8 cellular contexts compared by ENCODE assay signal in genomic region chr1:171434717-171435346, GRCh38. TPM values are rescaled to one million over a fixed set of nuclear protein-coding genes. Genes with fewer than 3 reads are reported as not detected.
DNase-seq lines count a peak whose midpoint lies in the region; ATAC-seq, FAIRE-seq and TF ChIP-seq lines count a peak whose summit lies in the region.

No MANE protein-coding gene starts in this region.

- peak overlapping the region; percentile 80 for H3K27ac ChIP-seq in osteoblast (ENCODE audit: low read depth, low read length)
- H3K27ac ChIP-seq in Karpas-422 (ENCODE audit: low read length) = no peak overlapping the region

- FAIRE-seq in bronchial epithelial cell (lab: Jason Lieb, UNC) = no peak

- TF ChIP-seq CTCF in bronchial epithelial cell (IDR thresholded peaks at IDR 0.05; ENCODE audit: insufficient read depth, low read length, severe bottlenecking) (no peak), osteoblast (IDR thresholded peaks at IDR 0.05; ENCODE audit: extremely low read depth, low read depth, low read length) (no peak)

- no peaks in the 10 kb centered on the region for H3K9me3 ChIP-seq in osteoblast (ENCODE audit: low read depth, low read length)
- no peaks in the 10 kb centered on the region for H3K9me3 ChIP-seq in Karpas-422 (ENCODE audit: low read length)

- H3K27me3 ChIP-seq in bronchial epithelial cell (ENCODE audit: control insufficient read depth, insufficient read depth, low read length) = no peaks in the 10 kb centered on the region
- no peaks in the 10 kb centered on the region for H3K27me3 ChIP-seq in osteoblast (ENCODE audit: insufficient read depth, low read length)
- no peaks in the 10 kb centered on the region for H3K27me3 ChIP-seq in Karpas-422 (ENCODE audit: low read length)

- H3K9me2 ChIP-seq in Karpas-422 (replicated peaks; ENCODE audit: insufficient read depth, low read length) = no peaks in the 10 kb centered on the region

- H3K79me2 ChIP-seq in osteoblast (ENCODE audit: insufficient read depth, low read length) (no peaks in the 10 kb centered on the region), Karpas-422 (ENCODE audit: low read length) (no peaks in the 10 kb centered on the region)

- DNase-seq in GM03348 (ENCODE audit: low spot score) = peak; percentile 63
- peak; percentile 43 to 53 for DNase-seq in NOMO-1 (lab: John Stamatoyannopoulos, UW; ENCODE audit: unreplicated experiment in 2 of 2)
- DNase-seq in bronchial epithelial cell (ENCODE audit: low read depth) = peak; percentile 95
- DNase-seq in osteoblast (ENCODE audit: insufficient read length, low spot score, missing footprints) = peak; percentile 39
- DNase-seq in Karpas-422 = no peak
- DNase-seq in amniotic stem cell (lab: John Stamatoyannopoulos, UW) = no peak
- no peak for DNase-seq in NAMALWA (ENCODE audit: low spot score)

- no peak overlapping the region for H3K4me3 ChIP-seq in bronchial epithelial cell (ENCODE audit: low read depth, low read length)
- peak overlapping the region; percentile 47 for H3K4me3 ChIP-seq in osteoblast (ENCODE audit: insufficient read depth, low read length)
- no peak overlapping the region for H3K4me3 ChIP-seq in Karpas-422 (ENCODE audit: low read length)

- H3K36me3 ChIP-seq in bronchial epithelial cell (ENCODE audit: control insufficient read depth, insufficient read depth, low read length) (no peaks in the 10 kb centered on the region), osteoblast (ENCODE audit: insufficient read depth, low read length) (no peaks in the 10 kb centered on the region), Karpas-422 (ENCODE audit: insufficient read depth, low read length) (no peaks in the 10 kb centered on the region)

- peak overlapping the region; percentile 77 for H3K4me2 ChIP-seq in osteoblast (ENCODE audit: insufficient read depth, low read length)
- H3K4me2 ChIP-seq in Karpas-422 (ENCODE audit: low read depth, low read length, poor library complexity, severe bottlenecking) = no peak overlapping the region

- no peak for ATAC-seq in HG02970 (IDR thresholded peaks at IDR 0.05; ENCODE audit: low FRiP score, unreplicated experiment)

- H2AFZ ChIP-seq in osteoblast (ENCODE audit: low read length) (peak overlapping the region; percentile 73), Karpas-422 (ENCODE audit: low read length) (no peak overlapping the region)

- no peak overlapping the region for H3K9ac ChIP-seq in Karpas-422 (ENCODE audit: low read length)

- H4K20me1 ChIP-seq in osteoblast (ENCODE audit: insufficient read depth, low read length) (no peaks in the 10 kb centered on the region), Karpas-422 (ENCODE audit: insufficient read depth, low read depth, low read length) (no peaks in the 10 kb centered on the region)

- H3K4me1 ChIP-seq in osteoblast (ENCODE audit: insufficient read depth, low read length) (peaks cover 28% of the 10 kb centered on the region), Karpas-422 (ENCODE audit: low read length) (no peaks in the 10 kb centered on the region)

RNA-seq across cellular contexts. Expression of gene PRRC2C, which starts 50.5 kb away (rescaled TPM):
- total RNA-seq in bronchial epithelial cell = 38.2 and 54.9 TPM in 2 replicates
- total RNA-seq in osteoblast = 40.5 and 52.2 TPM in 2 replicates
- 69.0 and 111 TPM in 2 replicates for total RNA-seq in Karpas-422 (2014; rRNA removed; shearing (Covaris generic); ENCODE audit: low replicate concordance)

Comparison
In these comparisons a context has a peak if more than half of its experiments do, and no peak if none do; other contexts are left out.
1. DNase-seq: peak in GM03348 (single experiment), NOMO-1 (2 of 2), bronchial epithelial cell (single experiment) and osteoblast (single experiment); none in Karpas-422 (single experiment), amniotic stem cell (single experiment) and NAMALWA (single experiment).